In the genomic region with DNA sequence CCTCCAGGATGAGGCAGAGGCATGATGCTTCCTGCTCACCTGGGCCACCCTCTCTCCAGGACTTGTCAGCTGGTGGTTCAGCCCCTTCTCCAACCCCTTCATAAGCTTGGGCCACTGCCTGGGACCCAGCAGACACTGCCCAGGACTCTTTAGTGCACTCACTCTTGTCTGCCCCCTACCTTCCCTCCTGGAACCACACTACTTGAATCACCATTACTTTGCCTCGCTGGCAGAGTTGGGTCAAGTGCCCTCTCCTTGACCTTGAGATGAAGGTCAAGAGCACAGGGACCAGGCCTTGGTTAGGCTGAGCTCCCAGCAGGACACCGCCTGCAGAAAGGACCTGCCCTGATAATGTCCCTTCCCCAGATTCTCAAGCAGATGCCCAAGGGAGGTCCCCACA, we compare ENCODE assay signal across 14 cellular contexts. TPM values are rescaled to one million over a fixed set of nuclear protein-coding genes. Genes with fewer than 3 reads are reported as not detected.
A peak's percentile ranks its signal among the peaks of the same experiment; 100 is the strongest.
DNase-seq lines count a peak whose midpoint lies in the region; ATAC-seq, FAIRE-seq and TF ChIP-seq lines count a peak whose summit lies in the region.
"Had no signal": no experiment of that assay in that cellular context is flagged by ENCODE, and none has a peak within 500 bp of the region (broad histone marks: within the 10 kb centered on the region; RNA-seq: fewer than 3 reads in every experiment).

No MANE protein-coding gene starts in this region.

- ATAC-seq in HCT116 = no peak
- no peak for ATAC-seq in activated CD8-positive, alpha-beta T cell treated with anti-CD3 and anti-CD28 coated beads for 36 hours
- ATAC-seq: stimulated activated memory B cell treated with anti-CD40 and anti-IgM and Interleukin-4, amounts not matched to agents 10 μg/mL and 1 μg/mL and 100 μg/mL, for 72 hours had no signal

- dilution Hi-C loops in endothelial cell of umbilical vein (cut with MboI; ENCODE audit: extremely low pct_ligation_motif_present, low sequenced_read_pairs) = no loop called here

- BruUV-seq in HCT116 (replicated peaks; lab: Mats Ljungman, UMichigan) (TSS peak; percentile 17), endothelial cell of umbilical vein (replicated peaks; lab: Mats Ljungman, UMichigan) (TSS peak; percentile 29)

- H3K27ac Mint-ChIP-seq in activated CD8-positive, alpha-beta T cell treated with anti-CD3 and anti-CD28 coated beads for 36 hours = no peak overlapping the region
- H3K27ac Mint-ChIP-seq: stimulated activated memory B cell treated with anti-CD40 and anti-IgM and Interleukin-4, amounts not matched to agents 10 μg/mL and 1 μg/mL and 100 μg/mL, for 72 hours had no signal

- RAD21 ChIA-PET in HCT116 (lab: Charles Lee; ENCODE audit: low non-redundant PET in 1 of 2, low total read pairs in 2 of 2, uncharacterized antibody in 2 of 2, unreplicated experiment in 2 of 2) = no interaction called here

- H3K9me3 ChIP-seq in HCT116 (ENCODE audit: control insufficient read depth in 1 of 2, insufficient read depth in 1 of 2, low read depth in 1 of 2, low read length in 2 of 2) (no peaks in the 10 kb centered on the region), endothelial cell of umbilical vein (replicated peaks; ENCODE audit: control insufficient read depth, insufficient read depth, low read length) (no peaks in the 10 kb centered on the region)
- H3K9me3 ChIP-seq: pancreas had no signal

- H3K4me1 Mint-ChIP-seq in activated CD8-positive, alpha-beta T cell treated with anti-CD3 and anti-CD28 coated beads for 36 hours (ENCODE audit: low read depth) = no peaks in the 10 kb centered on the region
- H3K4me1 Mint-ChIP-seq: stimulated activated memory B cell treated with anti-CD40 and anti-IgM and Interleukin-4, amounts not matched to agents 10 μg/mL and 1 μg/mL and 100 μg/mL, for 72 hours had no signal

- H3K27me3 Mint-ChIP-seq in activated CD8-positive, alpha-beta T cell treated with anti-CD3 and anti-CD28 coated beads for 36 hours = no peaks in the 10 kb centered on the region
- H3K27me3 Mint-ChIP-seq: stimulated activated memory B cell treated with anti-CD40 and anti-IgM and Interleukin-4, amounts not matched to agents 10 μg/mL and 1 μg/mL and 100 μg/mL, for 72 hours had no signal

- peaks cover 8% of the 10 kb centered on the region for H3K36me3 Mint-ChIP-seq in activated CD8-positive, alpha-beta T cell treated with anti-CD3 and anti-CD28 coated beads for 36 hours (ENCODE audit: low read depth)

- CTCF ChIA-PET in HCT116 (lab: Charles Lee) (interaction anchor here (0.6 kb wide), 1 partner anchor 8 kb away, joined by 3 read pairs; a partner anchor contains a TSS), endothelial cell of umbilical vein (lab: Charles Lee) (interaction anchor here (1.2 to 2.1 kb wide), 3 partner anchors 9 to 10 kb away, joined by 4 to 13 read pairs (median 4); a partner anchor contains a TSS)
- CTCF ChIA-PET in activated CD8-positive, alpha-beta T cell treated with anti-CD3 and anti-CD28 coated beads for 36 hours (lab: Charles Lee) = interaction anchor here (4.1 kb wide), 1 partner anchor 8 kb away, joined by 26 read pairs; a partner anchor contains a TSS

- H3K9me3 Mint-ChIP-seq in activated CD8-positive, alpha-beta T cell treated with anti-CD3 and anti-CD28 coated beads for 36 hours = no peaks in the 10 kb centered on the region
- H3K9me3 Mint-ChIP-seq: stimulated activated memory B cell treated with anti-CD40 and anti-IgM and Interleukin-4, amounts not matched to agents 10 μg/mL and 1 μg/mL and 100 μg/mL, for 72 hours had no signal

- peak; percentile 6 for TF ChIP-seq CTCF in AG09309 (IDR thresholded peaks at IDR 0.05; ENCODE audit: control insufficient read depth, insufficient read depth, low read depth, low read length, missing control alignments)
- TF ChIP-seq CTCF in HCT116 (IDR thresholded peaks at IDR 0.05 in 2 of 3, conservative IDR thresholded peaks at IDR 0.05 in 1 of 3; ENCODE audit: borderline replicate concordance in 1 of 3, insufficient read depth in 1 of 3, low read depth in 2 of 3, low read length in 2 of 3) = no peak
- TF ChIP-seq CTCF in endothelial cell of umbilical vein (IDR thresholded peaks at IDR 0.05; ENCODE audit: extremely low read depth in 1 of 2, insufficient read depth in 1 of 2, low read depth in 1 of 2, low read length in 2 of 2) = no peak
- no peak for TF ChIP-seq CTCF in activated CD8-positive, alpha-beta T cell treated with anti-CD3 and anti-CD28 coated beads for 36 hours (IDR thresholded peaks at IDR 0.05)

- DNase-seq in AG09309 (ENCODE audit: low read depth) (no peak), HCT116 (ENCODE audit: low read depth, low spot score) (no peak), endothelial cell of umbilical vein (ENCODE audit: low read depth, low spot score) (no peak), medulla oblongata (ENCODE audit: extremely low spot score) (no peak), NCI-H2107 treated with DMSO at 0.1 percent for 48 hours (lab: John Stamatoyannopoulos, UW; ENCODE audit: unreplicated experiment) (no peak)
- no peak for DNase-seq in activated CD8-positive, alpha-beta T cell treated with anti-CD3 and anti-CD28 coated beads for 36 hours
- DNase-seq: activated gamma-delta T cell, NCI-H2029, NCI-H524 treated with DMSO at 0.1 percent for 48 hours, pancreas, SW 1271, trophoblast cell had no signal

- no peaks in the 10 kb centered on the region for H4K20me1 ChIP-seq in HCT116 (ENCODE audit: insufficient read depth)
- no peaks in the 10 kb centered on the region for H4K20me1 ChIP-seq in endothelial cell of umbilical vein (replicated peaks; ENCODE audit: control insufficient read depth, extremely low read depth, insufficient read depth, low read length)

- H3K4me3 ChIP-seq in AG09309 (ENCODE audit: control insufficient read depth, low read depth, low read length) = no peak overlapping the region
- H3K4me3 ChIP-seq in HCT116 (replicated peaks in 1 of 2; ENCODE audit: low read depth in 1 of 2, low read length in 2 of 2) = no peak overlapping the region
- H3K4me3 ChIP-seq in endothelial cell of umbilical vein (replicated peaks in 1 of 3; ENCODE audit: insufficient read depth in 1 of 3, low read depth in 1 of 3, low read length in 3 of 3) = no peak overlapping the region
- H3K4me3 ChIP-seq: hepatocyte, pancreas had no signal

- H3K9ac ChIP-seq in HCT116 (ENCODE audit: low read length) (no peak overlapping the region), endothelial cell of umbilical vein (replicated peaks; ENCODE audit: extremely low read depth, insufficient read depth, low read length) (no peak overlapping the region)

- no peaks in the 10 kb centered on the region for H3K79me2 ChIP-seq in HCT116 (ENCODE audit: insufficient read depth, low read length)
- H3K79me2 ChIP-seq in endothelial cell of umbilical vein (ENCODE audit: control insufficient read depth, insufficient read depth, low read length) = no peaks in the 10 kb centered on the region
- H3K79me2 ChIP-seq: hepatocyte had no signal

- H3K9me2 ChIP-seq in HCT116 (ENCODE audit: insufficient read depth) = no peaks in the 10 kb centered on the region

- H3K4me3 Mint-ChIP-seq in activated CD8-positive, alpha-beta T cell treated with anti-CD3 and anti-CD28 coated beads for 36 hours = no peak overlapping the region
- H3K4me3 Mint-ChIP-seq: stimulated activated memory B cell treated with anti-CD40 and anti-IgM and Interleukin-4, amounts not matched to agents 10 μg/mL and 1 μg/mL and 100 μg/mL, for 72 hours had no signal

- H3K4me2 ChIP-seq in HCT116 (ENCODE audit: low read length) (no peak overlapping the region), endothelial cell of umbilical vein (ENCODE audit: insufficient read depth, low read length) (no peak overlapping the region)
- H3K4me2 ChIP-seq: hepatocyte had no signal

- H3K36me3 ChIP-seq in HCT116 (ENCODE audit: control insufficient read depth in 1 of 2, insufficient read depth in 2 of 2, low read length in 2 of 2) = no peaks in the 10 kb centered on the region; a peak in 2 of 4 replicates
- peaks cover 6 to 24% of the 10 kb centered on the region in 2 experiments for H3K36me3 ChIP-seq in endothelial cell of umbilical vein (ENCODE audit: control insufficient read depth in 2 of 2, extremely low read depth in 1 of 2, insufficient read depth in 2 of 2, low read length in 2 of 2)

- no peaks in the 10 kb centered on the region for H3K9me1 ChIP-seq in endothelial cell of umbilical vein (replicated peaks; ENCODE audit: control insufficient read depth, extremely low read depth, insufficient read depth, low read length)

- TF ChIP-seq POLR2A in HCT116 (IDR thresholded peaks at IDR 0.05; ENCODE audit: borderline replicate concordance, extremely low read depth, insufficient read depth, insufficient read length) (no peak), endothelial cell of umbilical vein (IDR thresholded peaks at IDR 0.05; ENCODE audit: low read depth, low read length) (no peak)

- H2AFZ ChIP-seq in HCT116 (ENCODE audit: low read depth, low read length, poor library complexity, severe bottlenecking) (no peak overlapping the region), endothelial cell of umbilical vein (ENCODE audit: low read depth, low read length) (no peak overlapping the region)
- H2AFZ ChIP-seq: hepatocyte had no signal

- FAIRE-seq in endothelial cell of umbilical vein (lab: Jason Lieb, UNC) = no peak
- FAIRE-seq: pancreas had no signal

- TF ChIP-seq RAD21 in HCT116 (IDR thresholded peaks at IDR 0.05; ENCODE audit: low read depth) = no peak

- H3K27ac ChIP-seq in HCT116 (ENCODE audit: low read depth, low read length) = no peak overlapping the region
- H3K27ac ChIP-seq in endothelial cell of umbilical vein (ENCODE audit: insufficient read depth, low read depth, low read length) = no peak overlapping the region
- H3K27ac ChIP-seq: hepatocyte, pancreas had no signal

- POLR2A ChIA-PET in HCT116 (lab: Charles Lee) (no interaction called here), endothelial cell of umbilical vein (lab: Charles Lee) (interaction anchor here (1.3 kb wide), 1 partner anchor 8 kb away, joined by 3 read pairs; a partner anchor contains a TSS)
- POLR2A ChIA-PET in activated CD8-positive, alpha-beta T cell treated with anti-CD3 and anti-CD28 coated beads for 36 hours (lab: Charles Lee) = interaction anchor here (0.9 kb wide), 2 partner anchors 73 to 103 kb away, joined by 3 read pairs; no protein-coding TSS in a partner anchor

- H3K4me1 ChIP-seq in HCT116 (ENCODE audit: control insufficient read depth in 1 of 2, insufficient read depth in 2 of 2, low read length in 2 of 2) (no peaks in the 10 kb centered on the region), endothelial cell of umbilical vein (ENCODE audit: control insufficient read depth, extremely low read depth, insufficient read depth, low read length) (no peaks in the 10 kb centered on the region)
- H3K4me1 ChIP-seq: pancreas had no signal

- intact Hi-C loops in HCT116 (cut with micrococcal nuclease) (no loop called here), endothelial cell of umbilical vein (cut with micrococcal nuclease) (no loop called here)
- intact Hi-C loops in activated CD8-positive, alpha-beta T cell treated with anti-CD3 and anti-CD28 coated beads for 36 hours (cut with micrococcal nuclease) = no loop called here

- no peaks in the 10 kb centered on the region for H3K27me3 ChIP-seq in HCT116 (ENCODE audit: insufficient read depth, low read length)
- H3K27me3 ChIP-seq in endothelial cell of umbilical vein (ENCODE audit: control insufficient read depth in 2 of 2, insufficient read depth in 2 of 2, low read length in 2 of 2) = no peaks in the 10 kb centered on the region
- H3K27me3 ChIP-seq: hepatocyte, pancreas had no signal

RNA-seq across cellular contexts. Expression of a gene that starts 8.5 kb away (rescaled TPM):
- total RNA-seq in HCT116 (2021; ENCODE audit: unreplicated experiment) (27.2 TPM), endothelial cell of umbilical vein (17.9 and 18.0 TPM in 2 replicates)
- 24.5 and 25.1 TPM in 2 replicates for polyA plus RNA-seq in HCT116 (2012)
- 21.1 and 26.4 TPM in 2 replicates for polyA plus RNA-seq in endothelial cell of umbilical vein
- polyA plus RNA-seq in endothelial cell of umbilical vein (2011; cell fraction: cytosol; rRNA removed) = 15.2 and 16.0 TPM in 2 replicates
- 6.8 and 7.7 TPM in 2 replicates for polyA plus RNA-seq in endothelial cell of umbilical vein (2011; cell fraction: nucleus; rRNA removed)
- 7.2 and 9.2 TPM in 2 replicates for polyA plus RNA-seq in endothelial cell of umbilical vein (2012)
- 6.4 and 7.1 TPM in 2 replicates for polyA minus RNA-seq in endothelial cell of umbilical vein
- 49.8 TPM for polyA minus RNA-seq in endothelial cell of umbilical vein (2011; cell fraction: cytosol; rRNA and poly(A)+ RNA removed)
- 1.4 and 2.2 TPM in 2 replicates for polyA minus RNA-seq in endothelial cell of umbilical vein (2011; cell fraction: nucleus; rRNA and poly(A)+ RNA removed)
- total RNA-seq in activated CD8-positive, alpha-beta T cell treated with anti-CD3 and anti-CD28 coated beads for 36 hours = 10 to 100 TPM; 21.8 to 23.9 TPM

RNA-seq across cellular contexts. Expression of a gene that starts 19.8 kb away (rescaled TPM):
- total RNA-seq in HCT116 (2021; ENCODE audit: unreplicated experiment) (70.4 TPM), endothelial cell of umbilical vein (51.6 and 59.3 TPM in 2 replicates)
- polyA plus RNA-seq in HCT116 (2012) = 52.9 and 59.4 TPM in 2 replicates
- 50.4 and 51.4 TPM in 2 replicates for polyA plus RNA-seq in endothelial cell of umbilical vein
- 34.2 and 38.7 TPM in 2 replicates for polyA plus RNA-seq in endothelial cell of umbilical vein (2011; cell fraction: cytosol; rRNA removed)
- polyA plus RNA-seq in endothelial cell of umbilical vein (2011; cell fraction: nucleus; rRNA removed) = 71.3 and 80.1 TPM in 2 replicates
- polyA plus RNA-seq in endothelial cell of umbilical vein (2012) = 35.6 and 37.8 TPM in 2 replicates
- polyA minus RNA-seq in endothelial cell of umbilical vein = 31.5 and 35.9 TPM in 2 replicates
- polyA minus RNA-seq in endothelial cell of umbilical vein (2011; cell fraction: cytosol; rRNA and poly(A)+ RNA removed) = 27.5 TPM
- 14.3 and 17.9 TPM in 2 replicates for polyA minus RNA-seq in endothelial cell of umbilical vein (2011; cell fraction: nucleus; rRNA and poly(A)+ RNA removed)
- total RNA-seq in activated CD8-positive, alpha-beta T cell treated with anti-CD3 and anti-CD28 coated beads for 36 hours = 10 to 100 TPM; 85.9 to 91.2 TPM

RNA-seq across cellular contexts. Expression of a gene that starts 22.8 kb away (rescaled TPM):
- total RNA-seq in HCT116 (2021; ENCODE audit: unreplicated experiment) = 17.5 TPM
- polyA plus RNA-seq in HCT116 (2012) = 8.7 and 12.1 TPM in 2 replicates
- 34.9 and 35.1 TPM in 2 replicates for total RNA-seq in endothelial cell of umbilical vein
- 41.9 and 43.9 TPM in 2 replicates for polyA plus RNA-seq in endothelial cell of umbilical vein
- 35.9 and 40.9 TPM in 2 replicates for polyA plus RNA-seq in endothelial cell of umbilical vein (2011; cell fraction: cytosol; rRNA removed)
- polyA plus RNA-seq in endothelial cell of umbilical vein (2011; cell fraction: nucleus; rRNA removed) = 44.8 and 47.7 TPM in 2 replicates
- 31.9 and 33.8 TPM in 2 replicates for polyA plus RNA-seq in endothelial cell of umbilical vein (2012)
- 33.2 and 42.0 TPM in 2 replicates for polyA minus RNA-seq in endothelial cell of umbilical vein
- 11.6 TPM for polyA minus RNA-seq in endothelial cell of umbilical vein (2011; cell fraction: cytosol; rRNA and poly(A)+ RNA removed)
- polyA minus RNA-seq in endothelial cell of umbilical vein (2011; cell fraction: nucleus; rRNA and poly(A)+ RNA removed) = 10.9 and 13.1 TPM in 2 replicates
- total RNA-seq in activated CD8-positive, alpha-beta T cell treated with anti-CD3 and anti-CD28 coated beads for 36 hours = 10 to 100 TPM; 11.7 to 12.5 TPM

RNA-seq across cellular contexts. Expression of a gene that starts 38.1 kb away (rescaled TPM):
- total RNA-seq in HCT116 (2021; ENCODE audit: unreplicated experiment) = 18.0 TPM
- polyA plus RNA-seq in HCT116 (2012) = 18.5 and 18.7 TPM in 2 replicates
- total RNA-seq in endothelial cell of umbilical vein = 23.0 and 24.9 TPM in 2 replicates
- 29.9 and 45.5 TPM in 2 replicates for polyA plus RNA-seq in endothelial cell of umbilical vein
- polyA plus RNA-seq in endothelial cell of umbilical vein (2011; cell fraction: cytosol; rRNA removed) = 27.0 and 31.9 TPM in 2 replicates
- 25.4 and 31.8 TPM in 2 replicates for polyA plus RNA-seq in endothelial cell of umbilical vein (2011; cell fraction: nucleus; rRNA removed)
- 16.5 and 19.6 TPM in 2 replicates for polyA plus RNA-seq in endothelial cell of umbilical vein (2012)
- polyA minus RNA-seq in endothelial cell of umbilical vein = 35.0 and 45.4 TPM in 2 replicates
- 25.9 TPM for polyA minus RNA-seq in endothelial cell of umbilical vein (2011; cell fraction: cytosol; rRNA and poly(A)+ RNA removed)
- polyA minus RNA-seq in endothelial cell of umbilical vein (2011; cell fraction: nucleus; rRNA and poly(A)+ RNA removed) = 14.7 and 17.0 TPM in 2 replicates
- 10 to 100 TPM; 14.9 to 17.8 TPM for total RNA-seq in activated CD8-positive, alpha-beta T cell treated with anti-CD3 and anti-CD28 coated beads for 36 hours
